Comparison of ENCODE assay signal across 1 cellular context in the genomic region with DNA sequence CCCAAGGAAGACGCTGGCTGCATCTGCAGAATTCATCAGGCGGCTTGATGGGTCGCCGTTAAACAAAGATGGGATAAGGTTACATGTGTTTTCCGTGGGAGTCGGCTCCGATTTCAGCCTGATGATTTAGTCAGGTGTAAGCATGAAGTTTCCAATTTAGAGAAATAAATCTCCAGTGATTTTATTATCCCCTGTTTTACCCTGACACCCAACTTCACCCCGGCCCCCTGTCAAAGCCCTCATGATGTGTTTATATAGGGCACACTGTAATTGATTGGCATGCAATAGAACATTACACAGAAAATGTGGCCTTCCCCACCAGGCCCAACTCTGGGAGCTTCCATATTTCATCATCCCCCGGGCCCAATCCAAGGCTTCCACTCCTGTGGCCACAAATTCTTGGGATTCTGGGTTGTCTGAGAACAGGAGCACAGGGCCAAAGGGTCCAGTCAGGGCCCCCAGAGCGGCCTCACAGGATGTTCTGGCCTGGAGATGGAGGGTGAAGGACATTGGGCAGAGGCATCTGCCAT.
TF ChIP-seq lines count a peak whose summit lies in the region.

No MANE protein-coding gene starts in this region.

TF ChIP-seq in HEK293, 187 proteins besides CTCF, POLR2A, EP300 and RAD21 (continued from another document):
- TF ChIP-seq, protein P1, sequence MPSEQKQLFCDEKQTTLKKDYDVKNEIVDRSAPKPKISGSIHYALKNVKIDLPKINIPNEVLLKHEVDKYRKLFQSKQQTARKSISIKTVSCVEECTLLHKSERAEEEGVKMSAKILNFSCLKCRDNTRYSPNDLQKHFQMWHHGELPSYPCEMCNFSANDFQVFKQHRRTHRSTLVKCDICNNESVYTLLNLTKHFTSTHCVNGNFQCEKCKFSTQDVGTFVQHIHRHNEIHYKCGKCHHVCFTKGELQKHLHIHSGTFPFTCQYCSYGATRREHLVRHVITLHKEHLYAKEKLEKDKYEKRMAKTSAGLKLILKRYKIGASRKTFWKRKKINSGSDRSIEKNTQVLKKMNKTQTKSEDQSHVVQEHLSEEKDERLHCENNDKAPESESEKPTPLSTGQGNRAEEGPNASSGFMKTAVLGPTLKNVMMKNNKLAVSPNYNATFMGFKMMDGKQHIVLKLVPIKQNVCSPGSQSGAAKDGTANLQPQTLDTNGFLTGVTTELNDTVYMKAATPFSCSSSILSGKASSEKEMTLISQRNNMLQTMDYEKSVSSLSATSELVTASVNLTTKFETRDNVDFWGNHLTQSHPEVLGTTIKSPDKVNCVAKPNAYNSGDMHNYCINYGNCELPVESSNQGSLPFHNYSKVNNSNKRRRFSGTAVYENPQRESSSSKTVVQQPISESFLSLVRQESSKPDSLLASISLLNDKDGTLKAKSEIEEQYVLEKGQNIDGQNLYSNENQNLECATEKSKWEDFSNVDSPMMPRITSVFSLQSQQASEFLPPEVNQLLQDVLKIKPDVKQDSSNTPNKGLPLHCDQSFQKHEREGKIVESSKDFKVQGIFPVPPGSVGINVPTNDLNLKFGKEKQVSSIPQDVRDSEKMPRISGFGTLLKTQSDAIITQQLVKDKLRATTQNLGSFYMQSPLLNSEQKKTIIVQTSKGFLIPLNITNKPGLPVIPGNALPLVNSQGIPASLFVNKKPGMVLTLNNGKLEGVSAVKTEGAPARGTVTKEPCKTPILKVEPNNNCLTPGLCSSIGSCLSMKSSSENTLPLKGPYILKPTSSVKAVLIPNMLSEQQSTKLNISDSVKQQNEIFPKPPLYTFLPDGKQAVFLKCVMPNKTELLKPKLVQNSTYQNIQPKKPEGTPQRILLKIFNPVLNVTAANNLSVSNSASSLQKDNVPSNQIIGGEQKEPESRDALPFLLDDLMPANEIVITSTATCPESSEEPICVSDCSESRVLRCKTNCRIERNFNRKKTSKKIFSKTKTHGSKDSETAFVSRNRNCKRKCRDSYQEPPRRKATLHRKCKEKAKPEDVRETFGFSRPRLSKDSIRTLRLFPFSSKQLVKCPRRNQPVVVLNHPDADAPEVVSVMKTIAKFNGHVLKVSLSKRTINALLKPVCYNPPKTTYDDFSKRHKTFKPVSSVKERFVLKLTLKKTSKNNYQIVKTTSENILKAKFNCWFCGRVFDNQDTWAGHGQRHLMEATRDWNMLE (tag by site-specific recombination; conservative IDR thresholded peaks at IDR 0.05; ENCODE audit: low read depth) = 0 out of 2 replicates have a peak, but pooled peaks have one; percentile 44
- TF ChIP-seq TCF7L2 (IDR thresholded peaks at IDR 0.05; ENCODE audit: borderline replicate concordance, low read depth, low read length) (no peak), ZBTB48 (tag by site-specific recombination; IDR thresholded peaks at IDR 0.05) (no peak), ZXDB (tag by site-specific recombination; IDR thresholded peaks at IDR 0.05) (peak; percentile 73), SP2 (tag by site-specific recombination; IDR thresholded peaks at IDR 0.05) (no peak), ZNF426 (tag by site-specific recombination; IDR thresholded peaks at IDR 0.05) (no peak), ZNF664 (tag by site-specific recombination; IDR thresholded peaks at IDR 0.05) (no peak), ZFP69B (tag by site-specific recombination; IDR thresholded peaks at IDR 0.05) (0 out of 2 replicates have a peak, but pooled peaks have one; percentile 50), KLF16 (tag by site-specific recombination; IDR thresholded peaks at IDR 0.05) (no peak; the same call in 1 of the 2 replicates)
